ENCODE assay signal across 24 cellular contexts in the genomic region with DNA sequence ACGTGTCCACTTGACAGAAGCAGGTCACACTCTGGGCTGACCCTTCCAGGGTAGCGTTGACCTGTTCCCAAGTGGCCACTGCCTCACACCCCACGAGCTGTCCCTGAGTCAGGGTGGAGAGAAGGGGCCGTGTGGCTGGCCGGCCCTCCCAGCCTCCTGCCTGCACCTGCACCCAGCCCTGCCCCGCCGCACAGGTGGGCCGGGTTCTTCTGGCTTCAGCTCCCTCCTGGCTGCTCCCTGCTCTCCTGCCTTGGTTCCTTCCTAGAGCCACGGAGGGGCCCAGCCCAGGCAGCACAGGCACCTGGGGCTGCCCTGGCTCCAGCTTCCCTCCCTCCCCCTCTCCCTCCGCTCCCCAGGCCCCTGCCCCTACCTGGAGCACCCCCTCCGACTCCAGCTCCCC. TPM values are rescaled to one million over a fixed set of nuclear protein-coding genes. Genes with fewer than 3 reads are reported as not detected.
A peak's percentile ranks its signal among the peaks of the same experiment; 100 is the strongest.
DNase-seq lines count a peak whose midpoint lies in the region; ATAC-seq and TF ChIP-seq lines count a peak whose summit lies in the region.
"Had no signal": no experiment of that assay in that cellular context is flagged by ENCODE, and none has a peak within 500 bp of the region (broad histone marks: within the 10 kb centered on the region; RNA-seq: fewer than 3 reads in every experiment).

No MANE protein-coding gene starts in this region.

- no TSS peak for BruUV-seq in Calu3 (replicated peaks; lab: Mats Ljungman, UMichigan)

- H3K23ac ChIP-seq in mesenchymal stem cell (ENCODE audit: low read length in 2 of 2): no peak overlapping the region
- peak overlapping the region; percentile 65 for H3K23ac ChIP-seq in neuronal stem cell (ENCODE audit: low read depth, low read length, poor library complexity)

- no peak overlapping the region for H2BK120ac ChIP-seq in mesenchymal stem cell (ENCODE audit: low read depth, low read length)
- H2BK120ac ChIP-seq in neuronal stem cell (ENCODE audit: low read depth, low read length): no peak overlapping the region

- intact Hi-C loops in Calu3 (cut with micrococcal nuclease; ENCODE audit: unreplicated experiment): no loop called here
- intact Hi-C loops in activated CD4-positive, alpha-beta T cell treated with anti-CD3 and anti-CD28 coated beads for 36 hours (cut with DNase I, micrococcal nuclease): no loop called here

- peaks cover 0 to 2% of the 10 kb centered on the region in 2 experiments for H3K27me3 ChIP-seq in mesenchymal stem cell (ENCODE audit: control insufficient read depth in 1 of 2, insufficient read depth in 1 of 2, low read length in 2 of 2)
- H3K27me3 ChIP-seq in neuronal stem cell (ENCODE audit: control insufficient read depth in 3 of 3, insufficient read depth in 3 of 3, low read depth in 1 of 3, low read length in 3 of 3): no peaks in the 10 kb centered on the region
- H3K27me3 ChIP-seq: BLaER1 treated with 17β-estradiol and CSF1 and Interleukin-3, amounts not matched to agents 10 nM and 100 nM had no signal

- H3K4me3 ChIP-seq in mesenchymal stem cell (ENCODE audit: insufficient read depth in 1 of 2, low read depth in 1 of 2, low read length in 2 of 2) (no peak overlapping the region), neuronal stem cell (ENCODE audit: low read length in 2 of 2) (no peak overlapping the region)
- H3K4me3 ChIP-seq: A549; BLaER1 treated with 17β-estradiol and CSF1 and Interleukin-3, amounts not matched to agents 10 nM and 100 nM; GM12878 had no signal

- H3K14ac ChIP-seq in mesenchymal stem cell (ENCODE audit: low read length in 2 of 2) (no peak overlapping the region), neuronal stem cell (ENCODE audit: low read length) (no peak overlapping the region)

- peak overlapping the region; percentile 56 for H4K91ac ChIP-seq in mesenchymal stem cell (ENCODE audit: low read length)
- no peak overlapping the region for H4K91ac ChIP-seq in neuronal stem cell (ENCODE audit: low read depth, low read length, poor library complexity)

- H2BK15ac ChIP-seq in mesenchymal stem cell (ENCODE audit: low read depth, poor library complexity, severe bottlenecking): no peak overlapping the region
- no peak overlapping the region for H2BK15ac ChIP-seq in neuronal stem cell (ENCODE audit: low read length)

- H3K27me3 Mint-ChIP-seq in Calu3 (ENCODE audit: unreplicated experiment) (peaks cover 37% of the 10 kb centered on the region), mesothelial cell of epicardium (ENCODE audit: low read depth) (no peaks in the 10 kb centered on the region)
- H3K27me3 Mint-ChIP-seq in activated CD4-positive, alpha-beta T cell treated with anti-CD3 and anti-CD28 coated beads for 36 hours: no peaks in the 10 kb centered on the region
- H3K27me3 Mint-ChIP-seq: B cell; CD4-positive, alpha-beta T cell had no signal

- H3K27ac ChIP-seq in angular gyrus (ENCODE audit: low read depth, low read length) (peak overlapping the region; percentile 19), mesenchymal stem cell (ENCODE audit: low read length, poor library complexity, severe bottlenecking) (no peak overlapping the region), neuronal stem cell (replicated peaks; ENCODE audit: low read length) (no peak overlapping the region)
- H3K27ac ChIP-seq: A549; BLaER1 treated with 17β-estradiol and CSF1 and Interleukin-3, amounts not matched to agents 10 nM and 100 nM; C4-2B had no signal

- no peak overlapping the region for H3K4ac ChIP-seq in mesenchymal stem cell (ENCODE audit: low read depth in 1 of 2, low read length in 2 of 2)
- no peak overlapping the region for H3K4ac ChIP-seq in neuronal stem cell (ENCODE audit: low read length)

- H2AK5ac ChIP-seq in mesenchymal stem cell (ENCODE audit: low read length, severe bottlenecking): no peak overlapping the region
- H2AK5ac ChIP-seq in neuronal stem cell (ENCODE audit: low read depth, low read length): no peak overlapping the region

- ATAC-seq in HG03135 (IDR thresholded peaks at IDR 0.05; ENCODE audit: unreplicated experiment) (no peak), GM21528 (IDR thresholded peaks at IDR 0.05; ENCODE audit: low FRiP score, unreplicated experiment) (no peak)
- ATAC-seq in activated CD4-positive, alpha-beta T cell treated with anti-CD3 and anti-CD28 coated beads for 36 hours: no peak
- ATAC-seq: A549; CD8-positive, alpha-beta T cell; GM12878 had no signal

- H3K4me1 ChIP-seq in mesenchymal stem cell (ENCODE audit: control insufficient read depth, insufficient read depth, low read depth, low read length): peaks cover 5% of the 10 kb centered on the region
- peaks cover 0 to 5% of the 10 kb centered on the region in 2 donors for H3K4me1 ChIP-seq in neuronal stem cell (ENCODE audit: control insufficient read depth in 2 of 2, insufficient read depth in 1 of 2, low read depth in 1 of 2, low read length in 2 of 2)
- H3K4me1 ChIP-seq: A549, Caco-2 had no signal

- H3K36me3 Mint-ChIP-seq in Calu3 (ENCODE audit: insufficient read depth, unreplicated experiment): peaks cover 18% of the 10 kb centered on the region
- H3K36me3 Mint-ChIP-seq in activated CD4-positive, alpha-beta T cell treated with anti-CD3 and anti-CD28 coated beads for 36 hours (ENCODE audit: low read depth): no peaks in the 10 kb centered on the region
- H3K36me3 Mint-ChIP-seq in mesothelial cell of epicardium: no peaks in the 10 kb centered on the region
- H3K36me3 Mint-ChIP-seq: CD8-positive, alpha-beta T cell had no signal

- no peak overlapping the region for H3K4me2 ChIP-seq in mesenchymal stem cell (ENCODE audit: low read length, poor library complexity, severe bottlenecking)
- no peak overlapping the region for H3K4me2 ChIP-seq in neuronal stem cell (ENCODE audit: insufficient read depth, low read length, poor library complexity, severe bottlenecking)
- H3K4me2 ChIP-seq: A549; BLaER1 treated with 17β-estradiol and CSF1 and Interleukin-3, amounts not matched to agents 10 nM and 100 nM had no signal

- H4K8ac ChIP-seq in mesenchymal stem cell (ENCODE audit: low read length): no peak overlapping the region
- H4K8ac ChIP-seq in neuronal stem cell (ENCODE audit: low read depth, low read length): no peak overlapping the region

- 75% methylated on average over 9 of the region's 11 CpGs for WGBS in mesenchymal stem cell
- no CpG with 5 or more reads among the region's 11 CpGs for WGBS in neuronal stem cell (ENCODE audit: extremely low coverage in 2 of 2, insufficient read length in 2 of 2, insufficient replicate concordance in 1 of 2), 2 donors

- TF ChIP-seq CTCF in Calu3 (IDR thresholded peaks at IDR 0.05; ENCODE audit: unreplicated experiment) (no peak), mesothelial cell of epicardium (IDR thresholded peaks at IDR 0.05; ENCODE audit: unreplicated experiment) (no peak)

- H3K79me1 ChIP-seq in mesenchymal stem cell (replicated peaks; ENCODE audit: low read length, poor library complexity, severe bottlenecking) (no peaks in the 10 kb centered on the region), neuronal stem cell (ENCODE audit: low read depth, low read length) (no peaks in the 10 kb centered on the region)

- no peaks in the 10 kb centered on the region for H3K9me3 Mint-ChIP-seq in Calu3 (ENCODE audit: low read depth, unreplicated experiment)
- no peaks in the 10 kb centered on the region for H3K9me3 Mint-ChIP-seq in activated CD4-positive, alpha-beta T cell treated with anti-CD3 and anti-CD28 coated beads for 36 hours (ENCODE audit: low read depth)
- no peaks in the 10 kb centered on the region for H3K9me3 Mint-ChIP-seq in mesothelial cell of epicardium
- H3K9me3 Mint-ChIP-seq: CD4-positive, alpha-beta T cell; CD8-positive, alpha-beta T cell had no signal

- H3K36me3 ChIP-seq in mesenchymal stem cell (ENCODE audit: control insufficient read depth in 1 of 2, insufficient read depth in 2 of 2, low read depth in 1 of 2, low read length in 2 of 2): no peaks in the 10 kb centered on the region
- peaks cover 10 to 54% of the 10 kb centered on the region in 2 donors for H3K36me3 ChIP-seq in neuronal stem cell (replicated peaks in 1 of 2; ENCODE audit: control insufficient read depth in 2 of 2, insufficient read depth in 2 of 2, low read length in 2 of 2)
- H3K36me3 ChIP-seq: BLaER1 treated with 17β-estradiol and CSF1 and Interleukin-3, amounts not matched to agents 10 nM and 100 nM had no signal

- H3K18ac ChIP-seq in mesenchymal stem cell (ENCODE audit: low read depth in 1 of 2, low read length in 2 of 2) (no peak overlapping the region), neuronal stem cell (ENCODE audit: low read length) (no peak overlapping the region)

- POLR2A ChIA-PET in activated CD4-positive, alpha-beta T cell treated with anti-CD3 and anti-CD28 coated beads for 36 hours (lab: Charles Lee): no interaction called here

- H3K9me3 ChIP-seq in mesenchymal stem cell (ENCODE audit: control insufficient read depth, low read length): no peaks in the 10 kb centered on the region
- H3K9me3 ChIP-seq in neuronal stem cell (replicated peaks in 1 of 2; ENCODE audit: control insufficient read depth in 2 of 2, insufficient read depth in 1 of 2, low read depth in 1 of 2, low read length in 2 of 2): no peaks in the 10 kb centered on the region
- H3K9me3 ChIP-seq: A549; BLaER1 treated with 17β-estradiol and CSF1 and Interleukin-3, amounts not matched to agents 10 nM and 100 nM; Caco-2 had no signal

- CTCF ChIA-PET in Calu3 (lab: Charles Lee): no interaction called here
- CTCF ChIA-PET in activated CD4-positive, alpha-beta T cell treated with anti-CD3 and anti-CD28 coated beads for 36 hours (lab: Charles Lee): interaction anchor here (0.5 kb wide), 1 partner anchor 138 kb away, joined by 3 read pairs; no protein-coding TSS in a partner anchor

- no peaks in the 10 kb centered on the region for H3K4me1 Mint-ChIP-seq in Calu3 (ENCODE audit: low read depth, unreplicated experiment)
- H3K4me1 Mint-ChIP-seq in activated CD4-positive, alpha-beta T cell treated with anti-CD3 and anti-CD28 coated beads for 36 hours: no peaks in the 10 kb centered on the region
- H3K4me1 Mint-ChIP-seq in mesothelial cell of epicardium: peaks cover 2% of the 10 kb centered on the region
- H3K4me1 Mint-ChIP-seq: B cell had no signal

- H3K9ac ChIP-seq in mesenchymal stem cell (ENCODE audit: low read length) (no peak overlapping the region), neuronal stem cell (ENCODE audit: low read depth, low read length, poor library complexity) (no peak overlapping the region)
- H3K9ac ChIP-seq: BLaER1 treated with 17β-estradiol and CSF1 and Interleukin-3, amounts not matched to agents 10 nM and 100 nM had no signal

- H2BK12ac ChIP-seq in mesenchymal stem cell (ENCODE audit: low read length in 2 of 2): no peak overlapping the region
- H2BK12ac ChIP-seq in neuronal stem cell (ENCODE audit: low read length): no peak overlapping the region

- peak overlapping the region; percentile 50 for H3K27ac Mint-ChIP-seq in Calu3 (ENCODE audit: unreplicated experiment)
- no peak overlapping the region for H3K27ac Mint-ChIP-seq in activated CD4-positive, alpha-beta T cell treated with anti-CD3 and anti-CD28 coated beads for 36 hours
- no peak overlapping the region for H3K27ac Mint-ChIP-seq in mesothelial cell of epicardium
- H3K27ac Mint-ChIP-seq: B cell; CD4-positive, alpha-beta T cell; CD8-positive, alpha-beta T cell had no signal

- H2BK5ac ChIP-seq in mesenchymal stem cell (ENCODE audit: low read depth, low read length, poor library complexity, severe bottlenecking): no peak overlapping the region
- H2BK5ac ChIP-seq in neuronal stem cell (ENCODE audit: low read length): no peak overlapping the region

- H2AFZ ChIP-seq in mesenchymal stem cell (ENCODE audit: low read depth, low read length): no peak overlapping the region
- no peak overlapping the region for H2AFZ ChIP-seq in neuronal stem cell (ENCODE audit: low read length)

- H3K4me3 Mint-ChIP-seq in Calu3 (ENCODE audit: low read depth, unreplicated experiment) (no peak overlapping the region), mesothelial cell of epicardium (no peak overlapping the region)
- H3K4me3 Mint-ChIP-seq in activated CD4-positive, alpha-beta T cell treated with anti-CD3 and anti-CD28 coated beads for 36 hours: no peak overlapping the region
- H3K4me3 Mint-ChIP-seq: B cell; CD4-positive, alpha-beta T cell; CD8-positive, alpha-beta T cell had no signal

- DNase-seq in Calu3 (no peak), mesenchymal stem cell (no peak), neuronal stem cell (ENCODE audit: low spot score) (no peak), mesothelial cell of epicardium (ENCODE audit: low spot score in 2 of 2, unreplicated experiment in 2 of 2) (no peak)
- DNase-seq in activated CD4-positive, alpha-beta T cell treated with anti-CD3 and anti-CD28 coated beads for 36 hours: no peak
- DNase-seq: AML-193; Caco-2; CD4-positive, alpha-beta T cell; CD8-positive, alpha-beta T cell; DMS 273 treated with DMSO at 0.1 percent for 48 hours; DMS153; DMS53; DMS79; DND-41; EL; GDM1 had no signal

RNA-seq across cellular contexts. Expression of gene MOB2, which starts 42.3 kb away (rescaled TPM):
- total RNA-seq in Calu3 (2022) (28.6 and 29.8 TPM in 2 replicates), mesothelial cell of epicardium (27.6 to 31.3 TPM (median 28.1 TPM) in 3 replicates)
- polyA plus RNA-seq in mesenchymal stem cell (2013, experiment 1 of 2): 10.6 TPM
- polyA plus RNA-seq in mesenchymal stem cell (2013, experiment 2 of 2): 10.7 TPM
- 11.1 TPM for polyA plus RNA-seq in neuronal stem cell (2013, experiment 1 of 2)
- polyA plus RNA-seq in neuronal stem cell (2013, experiment 2 of 2): 11.5 TPM
- 10 to 100 TPM; 15.3 TPM for total RNA-seq in activated CD4-positive, alpha-beta T cell treated with anti-CD3 and anti-CD28 coated beads for 36 hours

RNA-seq across cellular contexts. Expression of gene BRSK2, which starts 54.6 kb away (rescaled TPM):
- total RNA-seq in Calu3 (2022): 2.6 and 8.8 TPM in 2 replicates
- 1.2 TPM for polyA plus RNA-seq in mesenchymal stem cell (2013, experiment 1 of 2)
- 0.77 TPM for polyA plus RNA-seq in mesenchymal stem cell (2013, experiment 2 of 2)
- polyA plus RNA-seq in neuronal stem cell (2013, experiment 1 of 2): 24.4 TPM
- 23.0 TPM for polyA plus RNA-seq in neuronal stem cell (2013, experiment 2 of 2)
- 1 to 10 TPM in 1 of 2 experiments, under 1 TPM in 1; 0.96 to 1.2 TPM for total RNA-seq in activated CD4-positive, alpha-beta T cell treated with anti-CD3 and anti-CD28 coated beads for 36 hours
- 4.6 to 6.8 TPM (median 4.9 TPM) in 3 replicates for total RNA-seq in mesothelial cell of epicardium
- polyA plus RNA-seq: GM12878 had no signal
